In genomic region chr3:36944641-36945270, GRCh38 we compare ENCODE assay signal across 8 cellular contexts. TPM values are rescaled to one million over a fixed set of nuclear protein-coding genes. Genes with fewer than 3 reads are reported as not detected.
DNase-seq lines count a peak whose midpoint lies in the region; ATAC-seq and TF ChIP-seq lines count a peak whose summit lies in the region.

TSS of gene TRANK1 (minus strand) at chr3:36945054. CDS start at chr3:36944809, 245 bp downstream.

- peaks cover 2% of the 10 kb centered on the region for H3K36me3 Mint-ChIP-seq in activated B cell treated with CpG ODN at 0.5 μM for 24 hours (ENCODE audit: low read depth)
- peaks cover 2% of the 10 kb centered on the region for H3K36me3 Mint-ChIP-seq in central memory CD8-positive, alpha-beta T cell (ENCODE audit: insufficient read depth)

- H3K4me3 Mint-ChIP-seq in activated B cell treated with CpG ODN at 0.5 μM for 24 hours: peak within 1 kb of the TSS; percentile 87
- peak within 1 kb of the TSS; percentile 75 for H3K4me3 Mint-ChIP-seq in central memory CD8-positive, alpha-beta T cell

- ATAC-seq in GM19452 (IDR thresholded peaks at IDR 0.05; ENCODE audit: unreplicated experiment) (peak; percentile 69), activated B cell treated with CpG ODN at 0.5 μM for 24 hours (ENCODE audit: low read depth) (peak; percentile 83)
- ATAC-seq in central memory CD8-positive, alpha-beta T cell (replicated peaks; ENCODE audit: extremely low read depth, poor library complexity, severe bottlenecking): peak; percentile 93

- H3K36me3 ChIP-seq in BLaER1: no peaks in the 10 kb centered on the region

- H3K9me3 Mint-ChIP-seq in activated B cell treated with CpG ODN at 0.5 μM for 24 hours: peaks cover 12% of the 10 kb centered on the region
- H3K9me3 Mint-ChIP-seq in central memory CD8-positive, alpha-beta T cell: peaks cover 5% of the 10 kb centered on the region

- intact Hi-C loops in activated B cell treated with CpG ODN at 0.5 μM for 24 hours (cut with micrococcal nuclease): loop anchor here (1.0 kb wide), 7 partner anchors 13 to 75 kb away; partner anchors contain the start of genes EPM2AIP1 and MLH1

- H3K27me3 Mint-ChIP-seq in activated B cell treated with CpG ODN at 0.5 μM for 24 hours: no peaks in the 10 kb centered on the region
- H3K27me3 Mint-ChIP-seq in central memory CD8-positive, alpha-beta T cell: no peaks in the 10 kb centered on the region

- peak within 1 kb of the TSS; percentile 88 for H3K4me3 ChIP-seq in BLaER1
- H3K4me3 ChIP-seq in HL-60 (replicated peaks; ENCODE audit: insufficient read depth, low read length): peak within 1 kb of the TSS; percentile 69

- H3K4me1 Mint-ChIP-seq in activated B cell treated with CpG ODN at 0.5 μM for 24 hours: peaks cover 26% of the 10 kb centered on the region
- H3K4me1 Mint-ChIP-seq in central memory CD8-positive, alpha-beta T cell: peaks cover 16% of the 10 kb centered on the region

- peak within 1 kb of the TSS; percentile 90 for H3K9ac ChIP-seq in BLaER1

- H3K27me3 ChIP-seq in BLaER1: no peaks in the 10 kb centered on the region; the same call in 1 of the 2 replicates
- no peaks in the 10 kb centered on the region for H3K27me3 ChIP-seq in HL-60 (ENCODE audit: insufficient read depth, poor library complexity, severe bottlenecking)

- TF ChIP-seq CTCF in HL-60 (IDR thresholded peaks at IDR 0.05; ENCODE audit: insufficient read depth, low read length) (no peak), activated B cell treated with CpG ODN at 0.5 μM for 24 hours (IDR thresholded peaks at IDR 0.05) (no peak)

- POLR2A ChIA-PET in activated B cell treated with CpG ODN at 0.5 μM for 24 hours (lab: Charles Lee): interaction anchor here (0.6 to 4.0 kb wide), 23 partner anchors 10 to 1095 kb away, joined by 3 to 37 read pairs (median 9); partner anchors contain the start of genes EPM2AIP1 and MLH1

- H3K27ac ChIP-seq in BLaER1: peak within 1 kb of the TSS; percentile 92
- peak within 1 kb of the TSS; percentile 6; the same call in 1 of the 2 replicates for H3K27ac ChIP-seq in HL-60 (replicated peaks)

- DNase-seq in HL-60 (ENCODE audit: low read depth in 1 of 2, low spot score in 1 of 2) (peak; percentile 28 to 61), activated B cell treated with CpG ODN at 0.5 μM for 24 hours (peak; percentile 68), kidney tubule cell (ENCODE audit: low spot score) (peak; percentile 35), SIG-M5 (lab: John Stamatoyannopoulos, UW) (no peak)
- peak; percentile 66 to 80 for DNase-seq in central memory CD8-positive, alpha-beta T cell (ENCODE audit: low spot score in 2 of 2)
- peak; percentile 69 to 71 for DNase-seq in stimulated activated CD4-positive, alpha-beta T cell treated with anti-CD3 and anti-CD28 coated beads, Interleukin-1b, Interleukin-23, amount 100 ng/mL, for 4 hours (ENCODE audit: low read depth in 2 of 2)

- peak within 1 kb of the TSS; percentile 68 for H3K27ac Mint-ChIP-seq in activated B cell treated with CpG ODN at 0.5 μM for 24 hours
- peak within 1 kb of the TSS; percentile 51 for H3K27ac Mint-ChIP-seq in central memory CD8-positive, alpha-beta T cell (ENCODE audit: low read depth)

- CTCF ChIA-PET in activated B cell treated with CpG ODN at 0.5 μM for 24 hours (lab: Charles Lee): interaction anchor here (0.9 to 3.3 kb wide), 12 partner anchors 13 to 76 kb away, joined by 3 to 24 read pairs (median 4); no protein-coding TSS in a partner anchor

- H3K4me2 ChIP-seq in BLaER1: peak within 1 kb of the TSS; percentile 89

- H4K20me1 ChIP-seq in BLaER1: no peaks in the 10 kb centered on the region

- peaks cover 43% of the 10 kb centered on the region for H3K9me3 ChIP-seq in BLaER1

- peaks cover 11% of the 10 kb centered on the region for H3K4me1 ChIP-seq in BLaER1

RNA-seq across cellular contexts. Expression of gene TRANK1, which starts in this region (rescaled TPM):
- 109 and 135 TPM in 2 replicates for total RNA-seq in activated B cell treated with CpG ODN at 0.5 μM for 24 hours
